ENCODE assay signal across 24 cellular contexts in the genomic region with DNA sequence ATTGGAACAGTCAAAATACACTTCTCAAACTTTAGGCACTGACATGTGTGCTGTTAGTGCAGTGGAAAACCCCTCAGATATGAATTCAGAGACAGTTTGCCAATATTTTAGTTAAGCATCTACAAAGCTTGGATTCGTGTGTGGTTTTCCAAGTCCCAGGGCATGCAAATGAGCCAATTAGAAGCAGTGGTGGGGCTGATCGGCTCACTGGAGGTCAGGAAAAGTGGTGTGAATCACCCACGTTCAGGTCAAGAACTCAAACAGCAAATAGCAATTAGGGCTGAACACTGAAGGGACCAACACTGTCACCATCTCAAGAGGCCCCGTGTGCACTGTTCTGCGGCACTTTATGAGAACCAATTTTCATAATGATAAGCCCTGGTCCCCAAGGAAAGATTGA.
DNase-seq lines count a peak whose midpoint lies in the region; ATAC-seq, FAIRE-seq and TF ChIP-seq lines count a peak whose summit lies in the region.
"Had no signal": no experiment of that assay in that cellular context is flagged by ENCODE, and none has a peak within 500 bp of the region (broad histone marks: within the 10 kb centered on the region; RNA-seq: fewer than 3 reads in every experiment).

No MANE protein-coding gene starts in this region.

- POLR2A ChIA-PET in GM12878 (lab: Charles Lee): interaction anchor here (1.1 to 1.3 kb wide), 2 partner anchors 69 to 71 kb away, joined by 4 to 5 read pairs; a partner anchor contains a TSS

- H3K27ac ChIP-seq in Karpas-422 (ENCODE audit: low read length) (no peak overlapping the region), GM12878 (ENCODE audit: control insufficient read depth, insufficient read depth) (no peak overlapping the region)
- H3K27ac ChIP-seq: A549; BLaER1 treated with 17β-estradiol and CSF1 and Interleukin-3, amounts not matched to agents 10 nM and 100 nM; GM23248 had no signal

- peak; percentile 67 for FAIRE-seq in GM12892 (lab: Jason Lieb, UNC)
- FAIRE-seq in GM12878 (lab: Jason Lieb, UNC): no peak
- FAIRE-seq: A549, D721Med, GM12891, H1 had no signal

- SMC1A ChIA-PET in GM12878 (lab: Charles Lee; ENCODE audit: uncharacterized antibody, unreplicated experiment): interaction anchor here (0.7 to 2.0 kb wide), 3 partner anchors 26 to 70 kb away, joined by 3 to 5 read pairs (median 3); no protein-coding TSS in a partner anchor

- no peak overlapping the region for H2AFZ ChIP-seq in Karpas-422 (ENCODE audit: low read length)
- H2AFZ ChIP-seq in GM12878 (ENCODE audit: control insufficient read depth, low read depth, low read length): no peak overlapping the region
- H2AFZ ChIP-seq: GM23248 had no signal

- H4K20me1 ChIP-seq in Karpas-422 (ENCODE audit: insufficient read depth, low read depth, low read length) (no peaks in the 10 kb centered on the region), GM12878 (ENCODE audit: control insufficient read depth, insufficient read depth) (no peaks in the 10 kb centered on the region)

- in situ Hi-C loops in GM12878 (cut with MboI): no loop called here

- H3K36me3 ChIP-seq in Karpas-422 (ENCODE audit: insufficient read depth, low read length) (no peaks in the 10 kb centered on the region), GM12878 (ENCODE audit: control insufficient read depth in 2 of 2, insufficient read depth in 2 of 2, low read length in 1 of 2) (no peaks in the 10 kb centered on the region)
- H3K36me3 ChIP-seq: BE2C; BLaER1 treated with 17β-estradiol and CSF1 and Interleukin-3, amounts not matched to agents 10 nM and 100 nM had no signal

- no TSS peak for BruUV-seq in GM12878 (replicated peaks; lab: Mats Ljungman, UMichigan)

- H3K9ac ChIP-seq in Karpas-422 (ENCODE audit: low read length) (no peak overlapping the region), GM12878 (ENCODE audit: control insufficient read depth, insufficient read depth, low read length) (no peak overlapping the region)
- H3K9ac ChIP-seq: BLaER1 treated with 17β-estradiol and CSF1 and Interleukin-3, amounts not matched to agents 10 nM and 100 nM; GM23248 had no signal

- no peak for TF ChIP-seq EP300 in GM12878 (IDR thresholded peaks at IDR 0.05; ENCODE audit: borderline replicate concordance in 1 of 2, control insufficient read depth in 1 of 2, low read depth in 2 of 2, low read length in 2 of 2)

- H3K4me1 ChIP-seq in Karpas-422 (ENCODE audit: low read length) (peaks cover 13% of the 10 kb centered on the region), GM12878 (ENCODE audit: control insufficient read depth, insufficient read depth, low read length) (peaks cover 4% of the 10 kb centered on the region)
- H3K4me1 ChIP-seq: A549, BE2C had no signal

- no peaks in the 10 kb centered on the region for H3K79me2 ChIP-seq in Karpas-422 (ENCODE audit: low read length)
- H3K79me2 ChIP-seq in GM12878 (ENCODE audit: control insufficient read depth, insufficient read depth, low read length): no peaks in the 10 kb centered on the region

- 1% methylated on average over 5 of the region's 5 CpGs for WGBS in GM12878 (ENCODE audit: insufficient coverage, insufficient replicate concordance, low lambda C conversion rate, missing lambda C conversion rate)

- DNase-seq in GM12892 (ENCODE audit: insufficient read length): no peak
- peak; percentile 51 for DNase-seq in Karpas-422
- peak; percentile 28 for DNase-seq in GM12878 (ENCODE audit: low read depth, low spot score)
- DNase-seq in posterior vena cava (ENCODE audit: low spot score): peak; percentile 28
- DNase-seq in KG1 (lab: John Stamatoyannopoulos, UW): no peak
- no peak for DNase-seq in NCI-H82 (lab: John Stamatoyannopoulos, UW)
- no peak for DNase-seq in activated effector memory CD4-positive, alpha-beta T cell treated with anti-CD3 and anti-CD28 coated beads, Interleukin-2, amount 50 U/mL, for 16 hours
- DNase-seq: 8988T; ACHN; AML-193; BE2C; CD8-positive, alpha-beta memory T cell; DMS 273 treated with DMSO at 0.1 percent for 48 hours; DMS79; EL; GDM1; GM23248; H7; HCEC 1CT had no signal

- no peak for TF ChIP-seq RAD21 in GM12878 (IDR thresholded peaks at IDR 0.05; ENCODE audit: insufficient read depth, low read depth, low read length)

- H3K4me2 ChIP-seq in Karpas-422 (ENCODE audit: low read depth, low read length, poor library complexity, severe bottlenecking): peak overlapping the region; percentile 0
- no peak overlapping the region for H3K4me2 ChIP-seq in GM12878 (ENCODE audit: control insufficient read depth, insufficient read depth)
- H3K4me2 ChIP-seq: A549 had no signal

- RAD21 ChIA-PET in GM12878 (lab: Charles Lee; ENCODE audit: unreplicated experiment): interaction anchor here (1.0 kb wide), 1 partner anchor 66 kb away, joined by 4 read pairs; no protein-coding TSS in a partner anchor

- ATAC-seq in GM12878: peak; percentile 73
- ATAC-seq: A549 had no signal

- H3K27me3 ChIP-seq in Karpas-422 (ENCODE audit: low read length): no peaks in the 10 kb centered on the region
- no peaks in the 10 kb centered on the region for H3K27me3 ChIP-seq in GM12878 (replicated peaks in 1 of 2; ENCODE audit: control insufficient read depth in 2 of 2, insufficient read depth in 2 of 2, low read length in 1 of 2)
- H3K27me3 ChIP-seq: BLaER1 treated with 17β-estradiol and CSF1 and Interleukin-3, amounts not matched to agents 10 nM and 100 nM had no signal

- intact Hi-C loops in GM12878 (cut with micrococcal nuclease; ENCODE audit: unreplicated experiment) (loop anchor here (10.0 kb wide), 1 partner anchor 244 kb away; no protein-coding TSS in a partner anchor), posterior vena cava (cut with DNase I) (no loop called here)

- no peaks in the 10 kb centered on the region for H3K9me3 ChIP-seq in Karpas-422 (ENCODE audit: low read length)
- no peaks in the 10 kb centered on the region for H3K9me3 ChIP-seq in GM12878 (replicated peaks; ENCODE audit: control insufficient read depth, insufficient read depth, low read length)
- H3K9me3 ChIP-seq: A549, BE2C had no signal

- H3K4me3 ChIP-seq in Karpas-422 (ENCODE audit: low read length) (no peak overlapping the region), GM12878 (no peak overlapping the region)
- H3K4me3 ChIP-seq: A549; BLaER1 treated with 17β-estradiol and CSF1 and Interleukin-3, amounts not matched to agents 10 nM and 100 nM; GM23248 had no signal

- CTCF ChIA-PET in GM12878 (lab: Yijun Ruan, JAX): no interaction called here

- TF ChIP-seq POLR2A in GM12892 (IDR thresholded peaks at IDR 0.05; ENCODE audit: low read depth, low read length) (no peak), GM12878 (IDR thresholded peaks at IDR 0.05; ENCODE audit: low read depth, low read length) (no peak)

- H3K9me2 ChIP-seq in Karpas-422 (replicated peaks; ENCODE audit: insufficient read depth, low read length): no peaks in the 10 kb centered on the region

- TF ChIP-seq CTCF in GM12878 (IDR thresholded peaks at IDR 0.05 in 2 of 3, conservative IDR thresholded peaks at IDR 0.05 in 1 of 3; ENCODE audit: control insufficient read depth in 2 of 3, extremely low read depth in 1 of 3, insufficient read depth in 1 of 3, low read depth in 3 of 3, low read length in 3 of 3): no peak

TF ChIP-seq in GM12878, 131 proteins besides CTCF, POLR2A, EP300 and RAD21 (continues in another document):
- TF ChIP-seq POU2F2 (IDR thresholded peaks at IDR 0.05; ENCODE audit: borderline replicate concordance, low read depth, low read length): 0 out of 3 replicates have a peak, but pooled peaks have one; percentile 25
- TF ChIP-seq RCOR1 (conservative IDR thresholded peaks at IDR 0.05; ENCODE audit: low read depth, low read length): no peak
- TF ChIP-seq DPF2 (IDR thresholded peaks at IDR 0.05): peak; percentile 43; the same call in 1 of the 2 replicates
- peak; percentile 75 for TF ChIP-seq IKZF1 (conservative IDR thresholded peaks at IDR 0.05)
- peak; percentile 52 to 69; a peak in 3 of 4 replicates for TF ChIP-seq IKZF2 (IDR thresholded peaks at IDR 0.05)
- peak; percentile 38 for TF ChIP-seq MEF2B (IDR thresholded peaks at IDR 0.05; ENCODE audit: partially characterized antibody, poor library complexity, severe bottlenecking)
- no peak for TF ChIP-seq BACH1 (IDR thresholded peaks at IDR 0.05; ENCODE audit: borderline replicate concordance)
- TF ChIP-seq NR2C1 (IDR thresholded peaks at IDR 0.05): 0 out of 2 replicates have a peak, but pooled peaks have one; percentile 7
- TF ChIP-seq MTA2 (IDR thresholded peaks at IDR 0.05; ENCODE audit: low read depth): peak; percentile 83
- TF ChIP-seq BCL11A (IDR thresholded peaks at IDR 0.05; ENCODE audit: low read depth, low read length): peak; percentile 72; the same call in 1 of the 2 replicates
- TF ChIP-seq, protein P1, sequence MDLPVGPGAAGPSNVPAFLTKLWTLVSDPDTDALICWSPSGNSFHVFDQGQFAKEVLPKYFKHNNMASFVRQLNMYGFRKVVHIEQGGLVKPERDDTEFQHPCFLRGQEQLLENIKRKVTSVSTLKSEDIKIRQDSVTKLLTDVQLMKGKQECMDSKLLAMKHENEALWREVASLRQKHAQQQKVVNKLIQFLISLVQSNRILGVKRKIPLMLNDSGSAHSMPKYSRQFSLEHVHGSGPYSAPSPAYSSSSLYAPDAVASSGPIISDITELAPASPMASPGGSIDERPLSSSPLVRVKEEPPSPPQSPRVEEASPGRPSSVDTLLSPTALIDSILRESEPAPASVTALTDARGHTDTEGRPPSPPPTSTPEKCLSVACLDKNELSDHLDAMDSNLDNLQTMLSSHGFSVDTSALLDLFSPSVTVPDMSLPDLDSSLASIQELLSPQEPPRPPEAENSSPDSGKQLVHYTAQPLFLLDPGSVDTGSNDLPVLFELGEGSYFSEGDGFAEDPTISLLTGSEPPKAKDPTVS (IDR thresholded peaks at IDR 0.05; ENCODE audit: low read depth, low read length): no peak
- 0 out of 2 replicates have a peak, but pooled peaks have one; percentile 35 for TF ChIP-seq RAD51 (IDR thresholded peaks at IDR 0.05)
- TF ChIP-seq, protein P2, sequence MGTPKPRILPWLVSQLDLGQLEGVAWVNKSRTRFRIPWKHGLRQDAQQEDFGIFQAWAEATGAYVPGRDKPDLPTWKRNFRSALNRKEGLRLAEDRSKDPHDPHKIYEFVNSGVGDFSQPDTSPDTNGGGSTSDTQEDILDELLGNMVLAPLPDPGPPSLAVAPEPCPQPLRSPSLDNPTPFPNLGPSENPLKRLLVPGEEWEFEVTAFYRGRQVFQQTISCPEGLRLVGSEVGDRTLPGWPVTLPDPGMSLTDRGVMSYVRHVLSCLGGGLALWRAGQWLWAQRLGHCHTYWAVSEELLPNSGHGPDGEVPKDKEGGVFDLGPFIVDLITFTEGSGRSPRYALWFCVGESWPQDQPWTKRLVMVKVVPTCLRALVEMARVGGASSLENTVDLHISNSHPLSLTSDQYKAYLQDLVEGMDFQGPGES (IDR thresholded peaks at IDR 0.05): no peak
- no peak for TF ChIP-seq MYC (IDR thresholded peaks at IDR 0.05; ENCODE audit: insufficient read depth, insufficient read length, insufficient replicate concordance, low read length, severe bottlenecking)
- no peak for TF ChIP-seq TAF1 (IDR thresholded peaks at IDR 0.05; ENCODE audit: borderline replicate concordance, low read depth, low read length)
- TF ChIP-seq NR2F1 (conservative IDR thresholded peaks at IDR 0.05): peak; percentile 89

Comparison
In these comparisons a context has a peak if more than half of its experiments do, and no peak if none do; other contexts are left out.
1. DNase-seq: peak in Karpas-422 (single experiment), GM12878 (single experiment) and posterior vena cava (single experiment); none in GM12892 (single experiment), KG1 (single experiment), NCI-H82 (single experiment) and activated effector memory CD4-positive, alpha-beta T cell treated with anti-CD3 and anti-CD28 coated beads, Interleukin-2, amount 50 U/mL, for 16 hours (single experiment).